In the genomic region with DNA sequence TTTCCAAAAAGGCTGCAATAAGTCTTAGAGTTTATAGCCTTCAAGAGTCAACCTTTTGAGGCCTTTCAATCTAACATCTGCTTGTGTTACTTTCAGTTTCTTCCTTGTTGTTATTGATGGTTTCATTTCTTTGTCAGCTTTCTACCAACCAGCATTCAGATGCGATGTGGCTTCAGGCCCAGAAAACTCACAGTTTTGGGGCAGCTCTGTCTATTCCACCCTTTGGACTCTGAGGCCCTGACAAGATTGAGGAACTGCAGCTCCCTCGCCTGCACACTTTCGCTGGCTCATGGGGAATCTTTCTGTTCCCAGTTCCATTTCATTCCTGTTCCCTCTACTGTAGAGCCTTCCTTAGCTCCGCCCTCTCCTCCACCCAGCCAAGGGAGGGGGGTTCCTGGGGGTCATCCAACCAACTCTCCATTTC, we compare ENCODE assay signal across 14 cellular contexts. TPM values are rescaled to one million over a fixed set of nuclear protein-coding genes. Genes with fewer than 3 reads are reported as not detected.
DNase-seq lines count a peak whose midpoint lies in the region; ATAC-seq, FAIRE-seq and TF ChIP-seq lines count a peak whose summit lies in the region.
"Had no signal": no experiment of that assay in that cellular context is flagged by ENCODE, and none has a peak within 500 bp of the region (broad histone marks: within the 10 kb centered on the region; RNA-seq: fewer than 3 reads in every experiment).

No MANE protein-coding gene starts in this region.

- intact Hi-C loops in GM12878 (cut with micrococcal nuclease; ENCODE audit: unreplicated experiment): no loop called here

- peak overlapping the region; percentile 19; the same call in 1 of the 2 replicates for H3K27ac ChIP-seq in GM12878 (ENCODE audit: control insufficient read depth, insufficient read depth)
- H3K27ac ChIP-seq: hepatocyte had no signal

- H3K4me3 ChIP-seq in GM12878: no peak overlapping the region
- no peak overlapping the region for H3K4me3 ChIP-seq in BE2C (ENCODE audit: low read depth, low read length)
- H3K4me3 ChIP-seq: hepatocyte had no signal

- SMC1A ChIA-PET in GM12878 (lab: Charles Lee; ENCODE audit: uncharacterized antibody, unreplicated experiment): interaction anchor here (0.7 to 3.4 kb wide), 13 partner anchors 10 to 135 kb away, joined by 3 to 19 read pairs (median 4); no protein-coding TSS in a partner anchor

- H4K20me1 ChIP-seq in GM12878 (ENCODE audit: control insufficient read depth, insufficient read depth): no peaks in the 10 kb centered on the region

- no peak for TF ChIP-seq CTCF in GM12878 (IDR thresholded peaks at IDR 0.05 in 2 of 3, conservative IDR thresholded peaks at IDR 0.05 in 1 of 3; ENCODE audit: control insufficient read depth in 2 of 3, extremely low read depth in 1 of 3, insufficient read depth in 1 of 3, low read depth in 3 of 3, low read length in 3 of 3)
- TF ChIP-seq CTCF in BE2C (IDR thresholded peaks at IDR 0.05; ENCODE audit: low read depth, low read length): no peak

- H3K27me3 ChIP-seq in GM12878 (replicated peaks in 1 of 2; ENCODE audit: control insufficient read depth in 2 of 2, insufficient read depth in 2 of 2, low read length in 1 of 2) (peaks cover 0 to 3% of the 10 kb centered on the region in 2 experiments; a peak in 2 of 4 replicates), BE2C (peaks cover 4% of the 10 kb centered on the region; the same call in 1 of the 2 replicates)

- no peak overlapping the region for H3K9ac ChIP-seq in GM12878 (ENCODE audit: control insufficient read depth, insufficient read depth, low read length)

- WGBS in GM12878 (ENCODE audit: insufficient coverage, insufficient replicate concordance, low lambda C conversion rate, missing lambda C conversion rate): 50% methylated on average over 4 of the region's 4 CpGs

- CTCF ChIA-PET in GM12878 (lab: Yijun Ruan, JAX): interaction anchor here (0.7 to 5.1 kb wide), 10 partner anchors 8 to 388 kb away, joined by 3 to 35 read pairs (median 3); partner anchors contain the start of gene WHRN

- in situ Hi-C loops in GM12878 (cut with MboI): no loop called here

- RAD21 ChIA-PET in GM12878 (lab: Charles Lee; ENCODE audit: unreplicated experiment): interaction anchor here (1.0 to 3.4 kb wide), 10 partner anchors 7 to 143 kb away, joined by 3 to 15 read pairs (median 4); partner anchors contain the start of gene WHRN

- H3K79me2 ChIP-seq in GM12878 (ENCODE audit: control insufficient read depth, insufficient read depth, low read length): no peaks in the 10 kb centered on the region
- H3K79me2 ChIP-seq: hepatocyte had no signal

- TF ChIP-seq POLR2A in GM12878 (IDR thresholded peaks at IDR 0.05; ENCODE audit: low read depth, low read length): no peak

- no peak for TF ChIP-seq EP300 in GM12878 (IDR thresholded peaks at IDR 0.05; ENCODE audit: borderline replicate concordance in 1 of 2, control insufficient read depth in 1 of 2, low read depth in 2 of 2, low read length in 2 of 2)

- ATAC-seq in GM18498 (IDR thresholded peaks at IDR 0.05; ENCODE audit: unreplicated experiment) (peak; percentile 91), GM19463 (IDR thresholded peaks at IDR 0.05; ENCODE audit: unreplicated experiment) (peak; percentile 62), HG03095 (IDR thresholded peaks at IDR 0.05; ENCODE audit: unreplicated experiment) (peak; percentile 73), GM12878 (peak; percentile 83), GM21360 (IDR thresholded peaks at IDR 0.05; ENCODE audit: unreplicated experiment) (no peak)

- H3K36me3 ChIP-seq in GM12878 (ENCODE audit: control insufficient read depth in 2 of 2, insufficient read depth in 2 of 2, low read length in 1 of 2) (no peaks in the 10 kb centered on the region), BE2C (no peaks in the 10 kb centered on the region)

- FAIRE-seq in GM12878 (lab: Jason Lieb, UNC): peak; percentile 61

- POLR2A ChIA-PET in GM12878 (lab: Charles Lee): interaction anchor here (0.6 to 1.5 kb wide), 4 partner anchors 17 to 89 kb away, joined by 3 to 7 read pairs (median 4); partner anchors contain the start of gene ATP6V1G1

- BruUV-seq in GM12878 (replicated peaks; lab: Mats Ljungman, UMichigan): no TSS peak

- peak; percentile 7 for DNase-seq in GM12878 (ENCODE audit: low read depth, low spot score)
- no peak for DNase-seq in BE2C
- DNase-seq in effector CD4-positive, alpha-beta T cell: no peak
- DNase-seq in H4 (ENCODE audit: low spot score): no peak
- DNase-seq: activated CD4-positive, CD25-positive, alpha-beta regulatory T cell; activated naive CD8-positive, alpha-beta T cell treated with anti-CD3 and anti-CD28 coated beads, Interleukin-2, amount 10 ng/mL, durations not matched to agents 7 days and 5 days; CD4-positive, alpha-beta T cell; effector CD8-positive, alpha-beta T cell; NCI-H1930 had no signal

- no peak for TF ChIP-seq RAD21 in GM12878 (IDR thresholded peaks at IDR 0.05; ENCODE audit: insufficient read depth, low read depth, low read length)

- H3K4me2 ChIP-seq in GM12878 (ENCODE audit: control insufficient read depth, insufficient read depth): peak overlapping the region; percentile 81
- H3K4me2 ChIP-seq: hepatocyte had no signal

- H3K9me3 ChIP-seq in GM12878 (replicated peaks; ENCODE audit: control insufficient read depth, insufficient read depth, low read length): no peaks in the 10 kb centered on the region
- H3K9me3 ChIP-seq in BE2C: no peaks in the 10 kb centered on the region

- peak overlapping the region; percentile 81 for H2AFZ ChIP-seq in GM12878 (ENCODE audit: control insufficient read depth, low read depth, low read length)
- H2AFZ ChIP-seq: hepatocyte had no signal

- peaks cover 7% of the 10 kb centered on the region for H3K4me1 ChIP-seq in GM12878 (ENCODE audit: control insufficient read depth, insufficient read depth, low read length)
- H3K4me1 ChIP-seq in BE2C: no peaks in the 10 kb centered on the region

TF ChIP-seq in GM12878, 131 proteins besides CTCF, POLR2A, EP300 and RAD21 (continues in another document):
- TF ChIP-seq FOXM1 (IDR thresholded peaks at IDR 0.05; ENCODE audit: low read depth, low read length): no peak
- TF ChIP-seq IRF4 (IDR thresholded peaks at IDR 0.05; ENCODE audit: low read depth, low read length): no peak
- no peak for TF ChIP-seq SIN3A (IDR thresholded peaks at IDR 0.05; ENCODE audit: low read depth, low read length)
- TF ChIP-seq, protein P1, sequence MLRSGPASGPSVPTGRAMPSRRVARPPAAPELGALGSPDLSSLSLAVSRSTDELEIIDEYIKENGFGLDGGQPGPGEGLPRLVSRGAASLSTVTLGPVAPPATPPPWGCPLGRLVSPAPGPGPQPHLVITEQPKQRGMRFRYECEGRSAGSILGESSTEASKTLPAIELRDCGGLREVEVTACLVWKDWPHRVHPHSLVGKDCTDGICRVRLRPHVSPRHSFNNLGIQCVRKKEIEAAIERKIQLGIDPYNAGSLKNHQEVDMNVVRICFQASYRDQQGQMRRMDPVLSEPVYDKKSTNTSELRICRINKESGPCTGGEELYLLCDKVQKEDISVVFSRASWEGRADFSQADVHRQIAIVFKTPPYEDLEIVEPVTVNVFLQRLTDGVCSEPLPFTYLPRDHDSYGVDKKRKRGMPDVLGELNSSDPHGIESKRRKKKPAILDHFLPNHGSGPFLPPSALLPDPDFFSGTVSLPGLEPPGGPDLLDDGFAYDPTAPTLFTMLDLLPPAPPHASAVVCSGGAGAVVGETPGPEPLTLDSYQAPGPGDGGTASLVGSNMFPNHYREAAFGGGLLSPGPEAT (IDR thresholded peaks at IDR 0.05; ENCODE audit: low read depth): 0 out of 2 replicates have a peak, but pooled peaks have one; percentile 33
- TF ChIP-seq SMARCA5 (IDR thresholded peaks at IDR 0.05): no peak
- 0 out of 2 replicates have a peak, but pooled peaks have one; percentile 6 for TF ChIP-seq NR2F1 (conservative IDR thresholded peaks at IDR 0.05)
- TF ChIP-seq NBN (IDR thresholded peaks at IDR 0.05): 0 out of 2 replicates have a peak, but pooled peaks have one; percentile 27
- TF ChIP-seq, protein P2, sequence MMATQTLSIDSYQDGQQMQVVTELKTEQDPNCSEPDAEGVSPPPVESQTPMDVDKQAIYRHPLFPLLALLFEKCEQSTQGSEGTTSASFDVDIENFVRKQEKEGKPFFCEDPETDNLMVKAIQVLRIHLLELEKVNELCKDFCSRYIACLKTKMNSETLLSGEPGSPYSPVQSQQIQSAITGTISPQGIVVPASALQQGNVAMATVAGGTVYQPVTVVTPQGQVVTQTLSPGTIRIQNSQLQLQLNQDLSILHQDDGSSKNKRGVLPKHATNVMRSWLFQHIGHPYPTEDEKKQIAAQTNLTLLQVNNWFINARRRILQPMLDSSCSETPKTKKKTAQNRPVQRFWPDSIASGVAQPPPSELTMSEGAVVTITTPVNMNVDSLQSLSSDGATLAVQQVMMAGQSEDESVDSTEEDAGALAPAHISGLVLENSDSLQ (IDR thresholded peaks at IDR 0.05): peak; percentile 74
- no peak for TF ChIP-seq TARDBP (IDR thresholded peaks at IDR 0.05; ENCODE audit: borderline replicate concordance)
- no peak for TF ChIP-seq GABPA (IDR thresholded peaks at IDR 0.05; ENCODE audit: low read depth)
- TF ChIP-seq FOXK2 (IDR thresholded peaks at IDR 0.05): peak; percentile 71
- peak; percentile 60; the same call in 1 of the 2 replicates for TF ChIP-seq TAF1 (IDR thresholded peaks at IDR 0.05; ENCODE audit: borderline replicate concordance, low read depth, low read length)
- TF ChIP-seq IKZF1 (conservative IDR thresholded peaks at IDR 0.05): peak; percentile 49; the same call in 1 of the 2 replicates

RNA-seq across cellular contexts. Expression of gene WHRN, which starts 13.3 kb away (rescaled TPM):
- total RNA-seq in GM12878 (2013; cell fraction: nucleolus; rRNA removed): 110 and 114 TPM in 2 replicates
- total RNA-seq in GM12878 (2014; rRNA removed): 0.33 and 0.34 TPM in 2 replicates
- 0.18 TPM in 2 replicates for total RNA-seq in GM12878 (2014; rRNA removed; fragmentation: Illumina TruSeq; extraction: Trizol)
- 0.98 and 1.2 TPM in 2 replicates for total RNA-seq in GM12878 (2021)
- 1.3 TPM for polyA plus RNA-seq in GM12878 (2011; ENCODE audit: low read depth)
- polyA plus RNA-seq in GM12878 (2011; rRNA removed): 9.9 and 18.2 TPM in 2 replicates
- polyA plus RNA-seq in GM12878 (2011; cell fraction: cytosol; rRNA removed): 20.1 and 23.8 TPM in 2 replicates
- polyA plus RNA-seq in GM12878 (2011; cell fraction: nucleus; rRNA removed): 247 and 273 TPM in 2 replicates
- 4.2 and 4.5 TPM in 2 replicates for polyA plus RNA-seq in GM12878 (2012)
- polyA plus RNA-seq in GM12878 (2014; fragmentation: Illumina TruSeq; extraction: Trizol): 0.17 and 0.29 TPM in 2 replicates
- under 1 TPM in 1 of 2 experiments, not detected in 1; 0.04 TPM for polyA plus RNA-seq in GM12878 (2014; fragmentation: Nextera tagmentation; extraction: Ambion mirVana)
- polyA plus RNA-seq in GM12878 (2014; rRNA removed): 0.82 and 0.86 TPM in 2 replicates
- 1 to 10 TPM in 1 of 2 experiments, under 1 TPM in 1; 0.68 to 1.1 TPM for polyA plus RNA-seq in GM12878 (2016; fragmentation: Nextera tagmentation; extraction: Ambion mirVana)
- polyA minus RNA-seq in GM12878 (2011; rRNA and poly(A)+ RNA removed): 7.0 and 17.7 TPM in 2 replicates
- polyA minus RNA-seq in GM12878 (2011; cell fraction: cytosol; rRNA and poly(A)+ RNA removed): 6.4 and 12.8 TPM in 2 replicates
- 54.9 and 86.5 TPM in 2 replicates for polyA minus RNA-seq in GM12878 (2011; cell fraction: nucleus; rRNA and poly(A)+ RNA removed)
- 0.20 TPM for polyA plus RNA-seq in BE2C (2012; ENCODE audit: insufficient read depth, insufficient read length, low read depth)
- 0.37 and 1.5 TPM in 2 replicates for total RNA-seq in H4 (2014; rRNA removed; shearing (Covaris generic))
